ENCODE assay signal across 17 cellular contexts in the genomic region with DNA sequence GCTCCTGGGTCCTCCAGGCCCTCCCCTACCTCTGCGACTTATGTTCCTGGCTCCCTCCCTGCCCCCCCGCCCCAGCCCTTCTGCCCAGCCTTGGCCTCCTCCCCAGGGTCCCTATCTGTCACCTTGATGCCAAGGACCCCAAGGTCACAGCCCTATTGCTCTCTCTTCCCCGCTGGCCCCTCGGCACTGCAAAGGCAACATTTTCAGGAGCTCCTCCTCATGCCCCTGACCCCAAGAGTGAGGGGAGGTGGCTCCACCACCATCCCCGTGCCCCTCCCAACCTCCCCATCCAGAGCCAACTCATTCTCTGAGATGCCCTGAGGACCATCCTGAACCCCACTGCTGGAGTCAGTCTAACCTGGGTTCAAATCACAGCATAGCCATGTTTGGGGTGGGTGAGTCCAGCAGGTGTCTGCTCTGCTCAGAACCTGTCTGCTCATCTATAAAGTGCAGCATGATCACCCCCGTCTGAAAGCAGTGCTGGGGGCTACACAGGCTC. TPM values are rescaled to one million over a fixed set of nuclear protein-coding genes. Genes with fewer than 3 reads are reported as not detected.
A peak's percentile ranks its signal among the peaks of the same experiment; 100 is the strongest.
DNase-seq lines count a peak whose midpoint lies in the region; ATAC-seq and TF ChIP-seq lines count a peak whose summit lies in the region.
"Had no signal": no experiment of that assay in that cellular context is flagged by ENCODE, and none has a peak within 500 bp of the region (broad histone marks: within the 10 kb centered on the region; RNA-seq: fewer than 3 reads in every experiment).

No MANE protein-coding gene starts in this region.

- peak overlapping the region; percentile 39 for H3K4me2 ChIP-seq in parathyroid adenoma (ENCODE audit: low read length)

- peaks cover 12% of the 10 kb centered on the region for H3K36me3 ChIP-seq in left ventricle myocardium inferior
- H3K36me3 ChIP-seq in iPS-20b (ENCODE audit: insufficient read depth, low read depth, low read length) = no peaks in the 10 kb centered on the region
- no peaks in the 10 kb centered on the region for H3K36me3 ChIP-seq in parathyroid adenoma (ENCODE audit: control insufficient read depth, insufficient read depth, low read length)
- no peaks in the 10 kb centered on the region for H3K36me3 ChIP-seq in urinary bladder (ENCODE audit: insufficient read depth)
- no peaks in the 10 kb centered on the region for H3K36me3 ChIP-seq in WERI-Rb-1
- H3K36me3 ChIP-seq: adrenal gland, HAP-1 had no signal

- H2AFZ ChIP-seq in parathyroid adenoma = no peak overlapping the region

- H3K27ac ChIP-seq in left ventricle myocardium inferior (replicated peaks) = peak overlapping the region; percentile 99
- no peak overlapping the region for H3K27ac ChIP-seq in iPS-20b (ENCODE audit: low read length)
- no peak overlapping the region for H3K27ac ChIP-seq in parathyroid adenoma
- no peak overlapping the region for H3K27ac ChIP-seq in urinary bladder (ENCODE audit: low read depth)
- no peak overlapping the region for H3K27ac ChIP-seq in WERI-Rb-1

- H3K4me1 ChIP-seq in left ventricle myocardium inferior (peaks cover 97% of the 10 kb centered on the region), iPS-20b (ENCODE audit: insufficient read depth, low read length) (peaks cover 3% of the 10 kb centered on the region), parathyroid adenoma (no peaks in the 10 kb centered on the region), urinary bladder (ENCODE audit: insufficient read depth) (no peaks in the 10 kb centered on the region)
- H3K4me1 ChIP-seq: adrenal gland, HAP-1 had no signal

- H3K4me3 ChIP-seq in left ventricle myocardium inferior = peak overlapping the region; percentile 62
- peak overlapping the region; percentile 15; the same call in 1 of the 2 replicates for H3K4me3 ChIP-seq in iPS-20b (ENCODE audit: low read length)
- H3K4me3 ChIP-seq in parathyroid adenoma (ENCODE audit: low read depth, low read length) = no peak overlapping the region
- H3K4me3 ChIP-seq in urinary bladder (ENCODE audit: low read depth, low read length) = peak overlapping the region; percentile 39
- no peak overlapping the region for H3K4me3 ChIP-seq in WERI-Rb-1 (ENCODE audit: low read depth, low read length)
- H3K4me3 ChIP-seq: HAP-1 had no signal

- H3K9ac ChIP-seq in iPS-20b (ENCODE audit: low read depth, low read length) (no peak overlapping the region), parathyroid adenoma (no peak overlapping the region)

- no peak for DNase-seq in left ventricle myocardium inferior
- no peak for DNase-seq in Right ventricle myocardium superior
- DNase-seq in HEK293T (ENCODE audit: extremely low spot score) = no peak
- DNase-seq in WERI-Rb-1 = no peak
- DNase-seq in activated naive CD4-positive, alpha-beta T cell treated with anti-CD3 and anti-CD28 coated beads, Interleukin-2, amount 50 U/mL, for 16 hours = no peak
- DNase-seq: COR-L47; NCI-H1694 treated with DMSO at 0.1 percent for 48 hours; RPMI8226; stimulated activated naive CD4-positive, alpha-beta T cell had no signal

- CTCF ChIA-PET in HEK293T (lab: Yijun Ruan, JAX) = no interaction called here

- WGBS in urinary bladder = 58% methylated on average over 6 of the region's 6 CpGs

- no peak for ATAC-seq in Right ventricle myocardium superior (ENCODE audit: poor library complexity)
- ATAC-seq: activated CD4-positive, alpha-beta T cell treated with anti-CD3 and anti-CD28 coated beads for 36 hours; T-helper 17 cell had no signal

- intact Hi-C loops in left ventricle myocardium inferior (cut with micrococcal nuclease) = no loop called here
- intact Hi-C loops in Right ventricle myocardium superior (cut with DNase I) = no loop called here

- no peaks in the 10 kb centered on the region for H3K79me2 ChIP-seq in parathyroid adenoma

- TF ChIP-seq CTCF in left ventricle myocardium inferior (IDR thresholded peaks at IDR 0.05; ENCODE audit: borderline replicate concordance) (no peak), parathyroid adenoma (IDR thresholded peaks at IDR 0.05) (no peak), WERI-Rb-1 (IDR thresholded peaks at IDR 0.05; ENCODE audit: low read depth, low read length) (no peak)

- POLR2A ChIA-PET in HEK293T (lab: Yijun Ruan, JAX) = no interaction called here

- H3K9me3 ChIP-seq in left ventricle myocardium inferior (replicated peaks) = peaks cover 3% of the 10 kb centered on the region
- no peaks in the 10 kb centered on the region for H3K9me3 ChIP-seq in iPS-20b (ENCODE audit: insufficient read depth, low read depth, low read length)
- no peaks in the 10 kb centered on the region for H3K9me3 ChIP-seq in parathyroid adenoma (ENCODE audit: control insufficient read depth, low read length)
- H3K9me3 ChIP-seq in WERI-Rb-1 (ENCODE audit: severe bottlenecking) = peaks cover 3% of the 10 kb centered on the region
- H3K9me3 ChIP-seq: adrenal gland, HAP-1 had no signal

- peaks cover 7% of the 10 kb centered on the region for H3K27me3 ChIP-seq in left ventricle myocardium inferior (ENCODE audit: low read depth)
- H3K27me3 ChIP-seq in iPS-20b (ENCODE audit: insufficient read depth, low read length) = peaks cover 43% of the 10 kb centered on the region
- no peaks in the 10 kb centered on the region for H3K27me3 ChIP-seq in parathyroid adenoma (ENCODE audit: control insufficient read depth, insufficient read depth, low read length)
- no peaks in the 10 kb centered on the region for H3K27me3 ChIP-seq in WERI-Rb-1 (ENCODE audit: insufficient read depth, low read depth, severe bottlenecking)

TF ChIP-seq in HEK293T, 16 proteins besides CTCF, POLR2A, EP300 and RAD21:
- TF ChIP-seq ARNT (IDR thresholded peaks at IDR 0.05) (no peak), FOXK2 (IDR thresholded peaks at IDR 0.05) (no peak), SP1 (IDR thresholded peaks at IDR 0.05) (no peak), FOXA1 (IDR thresholded peaks at IDR 0.05) (no peak), CTBP1 (IDR thresholded peaks at IDR 0.05; ENCODE audit: borderline replicate concordance) (no peak), HDGF (IDR thresholded peaks at IDR 0.05; ENCODE audit: borderline replicate concordance) (no peak), TARDBP (IDR thresholded peaks at IDR 0.05) (no peak), SUZ12 (IDR thresholded peaks at IDR 0.05) (no peak), L3MBTL2 (conservative IDR thresholded peaks at IDR 0.05) (no peak), ELF4 (IDR thresholded peaks at IDR 0.05) (no peak), NFRKB (IDR thresholded peaks at IDR 0.05) (no peak), ZNF384 (IDR thresholded peaks at IDR 0.05) (no peak), BHLHE40 (IDR thresholded peaks at IDR 0.05; ENCODE audit: borderline replicate concordance) (no peak), LEF1 (IDR thresholded peaks at IDR 0.05; ENCODE audit: borderline replicate concordance) (no peak), FOXM1 (IDR thresholded peaks at IDR 0.05; ENCODE audit: borderline replicate concordance) (no peak)
- TF ChIP-seq, protein P1, sequence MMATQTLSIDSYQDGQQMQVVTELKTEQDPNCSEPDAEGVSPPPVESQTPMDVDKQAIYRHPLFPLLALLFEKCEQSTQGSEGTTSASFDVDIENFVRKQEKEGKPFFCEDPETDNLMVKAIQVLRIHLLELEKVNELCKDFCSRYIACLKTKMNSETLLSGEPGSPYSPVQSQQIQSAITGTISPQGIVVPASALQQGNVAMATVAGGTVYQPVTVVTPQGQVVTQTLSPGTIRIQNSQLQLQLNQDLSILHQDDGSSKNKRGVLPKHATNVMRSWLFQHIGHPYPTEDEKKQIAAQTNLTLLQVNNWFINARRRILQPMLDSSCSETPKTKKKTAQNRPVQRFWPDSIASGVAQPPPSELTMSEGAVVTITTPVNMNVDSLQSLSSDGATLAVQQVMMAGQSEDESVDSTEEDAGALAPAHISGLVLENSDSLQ (IDR thresholded peaks at IDR 0.05) = no peak

RNA-seq across cellular contexts. Expression of gene LIMS2, which starts 11.7 kb away (rescaled TPM):
- total RNA-seq in left ventricle myocardium inferior (173 TPM), Right ventricle myocardium superior (237 TPM), urinary bladder (18.7 TPM)
- 346 TPM for polyA plus RNA-seq in urinary bladder

RNA-seq across cellular contexts. Expression of gene GPR17, which starts 17.7 kb away (rescaled TPM):
- total RNA-seq in left ventricle myocardium inferior (0.16 TPM), Right ventricle myocardium superior (not detected), urinary bladder (0.11 TPM)
- polyA plus RNA-seq in urinary bladder = 0.47 TPM
- total RNA-seq: activated CD4-positive, alpha-beta T cell treated with anti-CD3 and anti-CD28 coated beads for 36 hours; T-helper 17 cell had no signal
- polyA plus RNA-seq: AG04450 had no signal

RNA-seq across cellular contexts. Expression of gene SFT2D3, which starts 37.7 kb away (rescaled TPM):
- total RNA-seq in left ventricle myocardium inferior (2.9 TPM), Right ventricle myocardium superior (3.2 TPM), urinary bladder (7.2 TPM)
- 5.5 TPM for polyA plus RNA-seq in urinary bladder

Comparison
In these comparisons a context has a peak if more than half of its experiments do, and no peak if none do; other contexts are left out.
1. H3K4me3 ChIP-seq: peak in left ventricle myocardium inferior (single experiment), iPS-20b (single experiment) and urinary bladder (single experiment); none in parathyroid adenoma (single experiment) and WERI-Rb-1 (single experiment).